Comparison of ENCODE assay signal across 28 cellular contexts in the genomic region with DNA sequence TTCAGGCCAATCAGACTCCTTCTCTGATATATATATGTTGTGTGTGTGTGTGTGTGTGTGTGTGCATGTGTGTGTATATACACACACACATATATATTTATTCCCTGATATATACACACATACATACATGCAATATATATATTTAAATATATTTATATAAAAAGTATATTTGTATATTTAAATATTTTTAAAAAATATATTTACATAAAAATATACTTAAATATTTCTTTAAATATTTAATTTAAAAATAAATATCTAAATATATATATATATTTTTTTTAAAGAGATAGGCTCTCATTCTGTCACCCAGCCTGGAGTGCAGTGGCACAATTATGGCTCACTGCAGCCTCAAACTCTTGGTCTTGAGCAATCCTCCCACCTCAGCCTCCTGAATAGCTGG.
"Had no signal": no experiment of that assay in that cellular context is flagged by ENCODE, and none has a peak within 500 bp of the region (broad histone marks: within the 10 kb centered on the region; RNA-seq: fewer than 3 reads in every experiment).

No MANE protein-coding gene starts in this region.

- H3K27ac Mint-ChIP-seq: nephron; neural progenitor cell; progenitor cell of endocrine pancreas; stimulated activated effector memory CD8-positive, alpha-beta T cell treated with anti-CD3 and anti-CD28 coated beads, Interleukin-12 subunit alpha, Interleukin-12 subunit beta, amount 100 ng/mL, for 72 hours; stimulated activated naive CD8-positive, alpha-beta T cell treated with anti-CD3 and anti-CD28 coated beads, Interleukin-15, Interleukin-2, amounts not matched to agents 100 ng/mL and 50 ng/mL, for 24 hours had no signal

- H3K4me1 ChIP-seq: neural progenitor cell, psoas muscle, right lobe of liver, sigmoid colon, tibial nerve, upper lobe of left lung, vagina had no signal

- H3K4me3 Mint-ChIP-seq: nephron; neural progenitor cell; stimulated activated effector memory CD8-positive, alpha-beta T cell treated with anti-CD3 and anti-CD28 coated beads, Interleukin-12 subunit alpha, Interleukin-12 subunit beta, amount 100 ng/mL, for 72 hours; stimulated activated naive B cell treated with anti-CD40 and anti-IgM and Interleukin-4, amounts not matched to agents 10 μg/mL and 1 μg/mL and 100 μg/mL, for 72 hours; stimulated activated naive CD8-positive, alpha-beta T cell treated with anti-CD3 and anti-CD28 coated beads, Interleukin-15, Interleukin-2, amounts not matched to agents 100 ng/mL and 50 ng/mL, for 24 hours had no signal

- H3K79me2 ChIP-seq: parathyroid adenoma had no signal

- ATAC-seq: psoas muscle; right cardiac atrium; right lobe of liver; stimulated activated effector memory CD8-positive, alpha-beta T cell treated with anti-CD3 and anti-CD28 coated beads, Interleukin-12 subunit alpha, Interleukin-12 subunit beta, amount 100 ng/mL, for 72 hours; stimulated activated naive B cell treated with anti-CD40 and anti-IgM and Interleukin-4, amounts not matched to agents 10 μg/mL and 1 μg/mL and 100 μg/mL, for 72 hours had no signal

- H3K36me3 ChIP-seq: neural progenitor cell, ovary, right lobe of liver, sigmoid colon, stomach, thoracic aorta, thyroid gland, tibial nerve, upper lobe of left lung, vagina had no signal

- H3K4me3 ChIP-seq: neural progenitor cell, ovary, psoas muscle, right lobe of liver, sigmoid colon, stomach, thoracic aorta, thyroid gland, tibial nerve, upper lobe of left lung, vagina had no signal

- H3K36me3 Mint-ChIP-seq: neural progenitor cell; stimulated activated effector memory CD8-positive, alpha-beta T cell treated with anti-CD3 and anti-CD28 coated beads, Interleukin-12 subunit alpha, Interleukin-12 subunit beta, amount 100 ng/mL, for 72 hours; stimulated activated naive B cell treated with anti-CD40 and anti-IgM and Interleukin-4, amounts not matched to agents 10 μg/mL and 1 μg/mL and 100 μg/mL, for 72 hours had no signal

- H3K27me3 ChIP-seq: neural progenitor cell, ovary, right lobe of liver, sigmoid colon, stomach, thyroid gland, tibial nerve, upper lobe of left lung, vagina had no signal

- DNase-seq: occipital lobe; ovary; posterior cingulate gyrus; psoas muscle; right cardiac atrium; right lobe of liver; sigmoid colon; small intestine; stimulated activated CD4-positive, alpha-beta T cell treated with anti-CD3 and anti-CD28 coated beads, Interleukin-15, amount 100 ng/mL, for 24 hours; stimulated activated CD4-positive, alpha-beta T cell treated with anti-CD3 and anti-CD28 coated beads, Interleukin-2, amount 100 ng/mL, for 24 hours; stimulated activated CD4-positive, alpha-beta T cell treated with anti-CD3 and anti-CD28 coated beads, Interleukin-2, amount 100 ng/mL, for 48 hours; stimulated activated CD4-positive, alpha-beta T cell treated with anti-CD3 and anti-CD28 coated beads, Interleukin-4, amount 100 ng/mL, for 24 hours; stimulated activated naive B cell treated with anti-CD40 and anti-IgM and Interleukin-4, amounts not matched to agents 10 μg/mL and 1 μg/mL and 100 μg/mL, for 72 hours; stimulated activated naive CD4-positive, alpha-beta T cell treated with Interleukin-2 at 50 U/mL for 16 hours; stomach; thyroid gland; trophoblast cell; upper lobe of left lung had no signal

- H3K9me3 ChIP-seq: ovary, psoas muscle, right lobe of liver, sigmoid colon, stomach, thoracic aorta, thyroid gland, tibial nerve, upper lobe of left lung, vagina had no signal

- H3K9ac ChIP-seq: neural progenitor cell, parathyroid adenoma had no signal

- FAIRE-seq: urothelium cell line had no signal

- H3K4me1 Mint-ChIP-seq: nephron; neural progenitor cell; stimulated activated effector memory CD8-positive, alpha-beta T cell treated with anti-CD3 and anti-CD28 coated beads, Interleukin-12 subunit alpha, Interleukin-12 subunit beta, amount 100 ng/mL, for 72 hours; stimulated activated naive B cell treated with anti-CD40 and anti-IgM and Interleukin-4, amounts not matched to agents 10 μg/mL and 1 μg/mL and 100 μg/mL, for 72 hours had no signal

- H3K4me2 ChIP-seq: neural progenitor cell had no signal

- H3K27ac ChIP-seq: neural progenitor cell, ovary, parathyroid adenoma, psoas muscle, right lobe of liver, sigmoid colon, stomach, thoracic aorta, thyroid gland, tibial nerve, upper lobe of left lung, vagina had no signal
